In the genomic region with DNA sequence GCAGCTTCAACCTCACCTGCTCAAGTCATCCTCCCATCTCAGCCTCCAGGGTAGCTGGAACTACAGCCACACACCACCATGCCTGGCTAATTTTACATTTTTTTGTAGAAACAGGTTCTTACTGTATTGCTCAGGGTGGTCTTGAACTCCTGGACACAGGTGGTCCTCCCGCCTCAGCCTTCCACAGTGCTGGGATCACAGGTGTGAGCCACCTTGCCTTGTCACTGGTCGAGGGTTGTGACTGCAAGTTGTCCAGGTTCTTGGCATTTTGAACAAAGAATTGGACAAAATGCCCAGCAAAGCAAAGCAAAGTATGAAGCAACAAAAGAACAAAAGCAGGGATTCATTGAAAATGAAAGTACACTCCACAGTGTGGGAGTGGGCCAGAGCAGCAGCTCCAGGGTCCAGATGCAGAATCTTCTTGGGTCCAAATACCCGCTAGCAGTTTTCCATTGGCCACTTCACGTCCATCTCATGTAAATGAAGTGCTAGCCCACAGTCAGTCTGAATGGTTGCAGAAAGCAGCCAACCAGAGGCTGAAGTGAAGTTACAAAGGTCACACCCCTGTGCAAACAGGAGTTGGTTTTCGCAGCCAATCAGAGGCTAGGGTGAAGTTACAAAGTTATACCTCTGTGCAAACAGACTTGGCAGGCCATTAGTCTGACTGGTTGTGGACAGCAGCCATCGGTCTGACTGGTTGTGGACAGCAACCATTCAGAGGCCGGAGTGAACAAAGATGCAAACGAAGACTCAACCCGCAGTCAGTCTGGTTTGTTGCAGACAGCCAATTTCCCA, we compare ENCODE assay signal across 15 cellular contexts.
DNase-seq lines count a peak whose midpoint lies in the region; TF ChIP-seq lines count a peak whose summit lies in the region.
"Had no signal": no experiment of that assay in that cellular context is flagged by ENCODE, and none has a peak within 500 bp of the region (broad histone marks: within the 10 kb centered on the region; RNA-seq: fewer than 3 reads in every experiment).

No MANE protein-coding gene starts in this region.

- no peak overlapping the region for H2BK5ac ChIP-seq in neuronal stem cell (ENCODE audit: low read length)

- H4K91ac ChIP-seq in neuronal stem cell (ENCODE audit: low read depth, low read length, poor library complexity): no peak overlapping the region

- in situ Hi-C loops in GM23248 (cut with MboI): loop anchor here (25.0 kb wide), 2 partner anchors 183 to 433 kb away; partner anchors contain the start of gene HNRNPU

- H2BK12ac ChIP-seq in neuronal stem cell (ENCODE audit: low read length): no peak overlapping the region

- no peak overlapping the region for H3K4me2 ChIP-seq in GM23248 (ENCODE audit: unreplicated experiment)
- no peak overlapping the region for H3K4me2 ChIP-seq in neuronal stem cell (ENCODE audit: insufficient read depth, low read length, poor library complexity, severe bottlenecking)

- H3K23ac ChIP-seq in neuronal stem cell (ENCODE audit: low read depth, low read length, poor library complexity): no peak overlapping the region

- no peak overlapping the region for H2BK120ac ChIP-seq in neuronal stem cell (ENCODE audit: low read depth, low read length)

- H3K9me3 ChIP-seq in GM23248 (ENCODE audit: low read depth): no peaks in the 10 kb centered on the region
- no peaks in the 10 kb centered on the region for H3K9me3 ChIP-seq in neuronal stem cell (replicated peaks in 1 of 2; ENCODE audit: control insufficient read depth in 2 of 2, insufficient read depth in 1 of 2, low read depth in 1 of 2, low read length in 2 of 2)
- H3K9me3 ChIP-seq: gastroesophageal sphincter, upper lobe of right lung had no signal

- H3K27ac Mint-ChIP-seq in endothelial cell (ENCODE audit: unreplicated experiment): no peak overlapping the region
- H3K27ac Mint-ChIP-seq in activated naive CD8-positive, alpha-beta T cell treated with anti-CD3 and anti-CD28 coated beads for 36 hours: no peak overlapping the region
- H3K27ac Mint-ChIP-seq: naive thymus-derived CD8-positive, alpha-beta T cell had no signal

- H3K9ac ChIP-seq in GM23248: no peak overlapping the region
- H3K9ac ChIP-seq in neuronal stem cell (ENCODE audit: low read depth, low read length, poor library complexity): no peak overlapping the region

- no peaks in the 10 kb centered on the region for H3K27me3 ChIP-seq in GM23248 (replicated peaks; ENCODE audit: insufficient read depth)
- H3K27me3 ChIP-seq in neuronal stem cell (ENCODE audit: control insufficient read depth in 3 of 3, insufficient read depth in 3 of 3, low read depth in 1 of 3, low read length in 3 of 3): no peaks in the 10 kb centered on the region
- H3K27me3 ChIP-seq: brain microvascular endothelial cell, gastroesophageal sphincter, upper lobe of right lung had no signal

- H2AK5ac ChIP-seq in neuronal stem cell (ENCODE audit: low read depth, low read length): peak overlapping the region; percentile 50

- H2AFZ ChIP-seq in GM23248 (no peak overlapping the region), neuronal stem cell (ENCODE audit: low read length) (peak overlapping the region; percentile 25)

- no peak overlapping the region for H2BK15ac ChIP-seq in neuronal stem cell (ENCODE audit: low read length)

- TF ChIP-seq CTCF in endothelial cell (IDR thresholded peaks at IDR 0.05; ENCODE audit: unreplicated experiment): no peak

- no peaks in the 10 kb centered on the region for H3K36me3 Mint-ChIP-seq in endothelial cell (ENCODE audit: low read depth, unreplicated experiment)
- no peaks in the 10 kb centered on the region for H3K36me3 Mint-ChIP-seq in activated naive CD8-positive, alpha-beta T cell treated with anti-CD3 and anti-CD28 coated beads for 36 hours
- H3K36me3 Mint-ChIP-seq: naive thymus-derived CD8-positive, alpha-beta T cell had no signal

- DNase-seq in GM23248 (peak; percentile 8), SW480 (ENCODE audit: low spot score) (peak; percentile 48), globus pallidus (ENCODE audit: low spot score) (peak; percentile 36), neuronal stem cell (ENCODE audit: low spot score) (no peak), endothelial cell (ENCODE audit: low spot score) (no peak), dedifferentiated amniotic fluid mesenchymal stem cell (ENCODE audit: extremely low spot score) (no peak), GOT3 (lab: John Stamatoyannopoulos, UW) (no peak)
- no peak for DNase-seq in activated naive CD8-positive, alpha-beta T cell treated with anti-CD3 and anti-CD28 coated beads for 36 hours
- DNase-seq: brain microvascular endothelial cell; naive thymus-derived CD8-positive, alpha-beta T cell; NCI-H345; stimulated activated CD4-positive, alpha-beta T cell treated with anti-CD3 and anti-CD28 coated beads, Interleukin-4, amount 100 ng/mL, for 4 hours; T-helper 17 cell; upper lobe of right lung had no signal

- H3K4me1 Mint-ChIP-seq in endothelial cell (ENCODE audit: unreplicated experiment): no peaks in the 10 kb centered on the region
- no peaks in the 10 kb centered on the region for H3K4me1 Mint-ChIP-seq in activated naive CD8-positive, alpha-beta T cell treated with anti-CD3 and anti-CD28 coated beads for 36 hours

- H3K4ac ChIP-seq in neuronal stem cell (ENCODE audit: low read length): no peak overlapping the region

- H3K36me3 ChIP-seq in GM23248 (ENCODE audit: low read depth) (no peaks in the 10 kb centered on the region), neuronal stem cell (replicated peaks in 1 of 2; ENCODE audit: control insufficient read depth in 2 of 2, insufficient read depth in 2 of 2, low read length in 2 of 2) (no peaks in the 10 kb centered on the region)
- H3K36me3 ChIP-seq: brain microvascular endothelial cell, gastroesophageal sphincter, upper lobe of right lung had no signal

- H4K20me1 ChIP-seq in GM23248 (ENCODE audit: insufficient read depth): no peaks in the 10 kb centered on the region

- no peak overlapping the region for H3K4me3 ChIP-seq in GM23248
- H3K4me3 ChIP-seq in neuronal stem cell (ENCODE audit: low read length in 2 of 2): no peak overlapping the region
- H3K4me3 ChIP-seq: gastroesophageal sphincter, upper lobe of right lung had no signal

- H3K9me3 Mint-ChIP-seq in endothelial cell (ENCODE audit: unreplicated experiment): no peaks in the 10 kb centered on the region
- H3K9me3 Mint-ChIP-seq in activated naive CD8-positive, alpha-beta T cell treated with anti-CD3 and anti-CD28 coated beads for 36 hours: no peaks in the 10 kb centered on the region
- H3K9me3 Mint-ChIP-seq: naive thymus-derived CD8-positive, alpha-beta T cell had no signal

- H3K79me2 ChIP-seq in GM23248 (ENCODE audit: insufficient read depth): no peaks in the 10 kb centered on the region

- no peak overlapping the region for H3K14ac ChIP-seq in neuronal stem cell (ENCODE audit: low read length)

- no peaks in the 10 kb centered on the region for H3K9me2 ChIP-seq in GM23248 (ENCODE audit: insufficient read depth)

- no peak overlapping the region for H3K4me3 Mint-ChIP-seq in endothelial cell (ENCODE audit: unreplicated experiment)
- no peak overlapping the region for H3K4me3 Mint-ChIP-seq in activated naive CD8-positive, alpha-beta T cell treated with anti-CD3 and anti-CD28 coated beads for 36 hours
- H3K4me3 Mint-ChIP-seq: naive thymus-derived CD8-positive, alpha-beta T cell; T-helper 17 cell had no signal

- no peaks in the 10 kb centered on the region for H3K27me3 Mint-ChIP-seq in endothelial cell (ENCODE audit: unreplicated experiment)
- no peaks in the 10 kb centered on the region for H3K27me3 Mint-ChIP-seq in activated naive CD8-positive, alpha-beta T cell treated with anti-CD3 and anti-CD28 coated beads for 36 hours
- H3K27me3 Mint-ChIP-seq: naive thymus-derived CD8-positive, alpha-beta T cell had no signal

- no peak overlapping the region for H4K8ac ChIP-seq in neuronal stem cell (ENCODE audit: low read depth, low read length)

- H3K27ac ChIP-seq in GM23248: no peak overlapping the region
- H3K27ac ChIP-seq in neuronal stem cell (replicated peaks; ENCODE audit: low read length): no peak overlapping the region
- H3K27ac ChIP-seq: brain microvascular endothelial cell, upper lobe of right lung had no signal

- H3K18ac ChIP-seq in neuronal stem cell (ENCODE audit: low read length): no peak overlapping the region

- 0 out of 2 replicates have a peak, but pooled peaks cover 3% of the 10 kb centered on the region for H3K4me1 ChIP-seq in GM23248 (ENCODE audit: insufficient read depth)
- H3K4me1 ChIP-seq in neuronal stem cell (ENCODE audit: control insufficient read depth in 2 of 2, insufficient read depth in 1 of 2, low read depth in 1 of 2, low read length in 2 of 2): peaks cover 0 to 4% of the 10 kb centered on the region in 2 donors
- H3K4me1 ChIP-seq: upper lobe of right lung had no signal

- no peaks in the 10 kb centered on the region for H3F3A ChIP-seq in GM23248 (ENCODE audit: insufficient read depth)

- no peaks in the 10 kb centered on the region for H3K79me1 ChIP-seq in neuronal stem cell (ENCODE audit: low read depth, low read length)

- WGBS in GM23248 (ENCODE audit: low coverage in 1 of 2, low lambda C conversion rate in 2 of 2, missing lambda C conversion rate in 2 of 2), 2 experiments: 86 to 89% methylated on average over 9 of the region's 9 CpGs
- WGBS in neuronal stem cell (ENCODE audit: extremely low coverage in 2 of 2, insufficient read length in 2 of 2, insufficient replicate concordance in 1 of 2), 2 donors: no CpG with 5 or more reads among the region's 9 CpGs

Comparison
In these comparisons a context has a peak if more than half of its experiments do, and no peak if none do; other contexts are left out.
1. DNase-seq: peak in GM23248 (single experiment), SW480 (single experiment) and globus pallidus (single experiment); none in neuronal stem cell (single experiment), endothelial cell (single experiment), dedifferentiated amniotic fluid mesenchymal stem cell (single experiment), GOT3 (single experiment) and activated naive CD8-positive, alpha-beta T cell treated with anti-CD3 and anti-CD28 coated beads for 36 hours (single experiment).